In genomic region chr17:31281061-31281460, GRCh38 we compare ENCODE assay signal across 21 cellular contexts. TPM values are rescaled to one million over a fixed set of nuclear protein-coding genes. Genes with fewer than 3 reads are reported as not detected.
A peak's percentile ranks its signal among the peaks of the same experiment; 100 is the strongest.
DNase-seq lines count a peak whose midpoint lies in the region; ATAC-seq and TF ChIP-seq lines count a peak whose summit lies in the region.
"Had no signal": no experiment of that assay in that cellular context is flagged by ENCODE, and none has a peak within 500 bp of the region (broad histone marks: within the 10 kb centered on the region; RNA-seq: fewer than 3 reads in every experiment).

No MANE protein-coding gene starts in this region.

- no peaks in the 10 kb centered on the region for H3K4me1 ChIP-seq in Panc1 (ENCODE audit: control insufficient read depth, insufficient read depth, low read length)
- H3K4me1 ChIP-seq: BLaER1 treated with 17β-estradiol and CSF1 and Interleukin-3, amounts not matched to agents 10 nM and 100 nM; Caco-2 had no signal

- ATAC-seq in Panc1 (no peak), HG03442 (IDR thresholded peaks at IDR 0.05; ENCODE audit: unreplicated experiment) (no peak), GM19328 (IDR thresholded peaks at IDR 0.05; ENCODE audit: unreplicated experiment) (no peak)
- ATAC-seq: CD8-positive, alpha-beta T cell; GM12878 had no signal

- intact Hi-C loops in Panc1 (cut with micrococcal nuclease; ENCODE audit: unreplicated experiment): no loop called here

- H3K36me3 ChIP-seq in Panc1 (ENCODE audit: control insufficient read depth, insufficient read depth, low read length): no peaks in the 10 kb centered on the region

- H3K27ac ChIP-seq in Panc1 (ENCODE audit: low read length): no peak overlapping the region
- H3K27ac ChIP-seq: BLaER1 treated with 17β-estradiol and CSF1 and Interleukin-3, amounts not matched to agents 10 nM and 100 nM; C4-2B had no signal

- H3K4me3 ChIP-seq in AG10803 (ENCODE audit: low read length) (no peak overlapping the region), Panc1 (ENCODE audit: low read depth in 2 of 2, low read length in 2 of 2) (no peak overlapping the region), fibroblast of mammary gland (ENCODE audit: control insufficient read depth, low read depth, low read length) (no peak overlapping the region)
- H3K4me3 ChIP-seq: BLaER1 treated with 17β-estradiol and CSF1 and Interleukin-3, amounts not matched to agents 10 nM and 100 nM; GM12878 had no signal

- DNase-seq in AG10803 (ENCODE audit: low read depth): peak; percentile 25
- DNase-seq in GM03348 (ENCODE audit: low spot score): peak; percentile 6
- no peak for DNase-seq in Panc1 (ENCODE audit: low read depth, low spot score)
- peak; percentile 58 for DNase-seq in fibroblast of mammary gland (ENCODE audit: low read depth)
- no peak for DNase-seq in activated T-cell treated with anti-CD3 and anti-CD28 coated beads, Interleukin-2, amount 50 U/mL, for 1 hour
- no peak for DNase-seq in anterior cingulate cortex (lab: John Stamatoyannopoulos, UW)
- DNase-seq: 8988T; ACHN; AML-193; Caco-2; Calu3; CD4-positive, alpha-beta T cell; CD8-positive, alpha-beta T cell; DMS79 treated with DMSO at 0.1 percent for 48 hours; GF-D8 had no signal

- POLR2A ChIA-PET in Panc1 (lab: Charles Lee): no interaction called here

- no peaks in the 10 kb centered on the region for H3K9me3 ChIP-seq in Panc1 (ENCODE audit: control insufficient read depth, insufficient read depth, low read depth, low read length)
- H3K9me3 ChIP-seq: Caco-2 had no signal

- no peaks in the 10 kb centered on the region for H3K27me3 ChIP-seq in Panc1 (ENCODE audit: control insufficient read depth, insufficient read depth, low read length)
- H3K27me3 ChIP-seq: BLaER1 treated with 17β-estradiol and CSF1 and Interleukin-3, amounts not matched to agents 10 nM and 100 nM had no signal

- BruUV-seq in Panc1 (replicated peaks; lab: Mats Ljungman, UMichigan): TSS peak; percentile 28

- CTCF ChIA-PET in Panc1 (lab: Charles Lee): no interaction called here

- TF ChIP-seq CTCF in AG10803 (conservative IDR thresholded peaks at IDR 0.05; ENCODE audit: low read length): no peak
- TF ChIP-seq CTCF in Panc1 (IDR thresholded peaks at IDR 0.05): no peak
- no peak for TF ChIP-seq CTCF in fibroblast of mammary gland (conservative IDR thresholded peaks at IDR 0.05; ENCODE audit: control insufficient read depth, insufficient read depth, low read depth, low read length)

- in situ Hi-C loops in Panc1 (cut with HindIII; ENCODE audit: low pct_unique_long_range_greater_than_20kb, low sequenced_read_pairs): no loop called here

RNA-seq across cellular contexts. Expression of gene OMG, which starts 16.0 kb away (rescaled TPM):
- total RNA-seq in Panc1 (2021; ENCODE audit: unreplicated experiment): not detected
- not detected for polyA plus RNA-seq in Panc1 (2012; ENCODE audit: insufficient read length)
- total RNA-seq: A673, Caco-2, Calu3 had no signal

RNA-seq across cellular contexts. Expression of gene EVI2B, which starts 32.8 kb away (rescaled TPM):
- 0.08 TPM for total RNA-seq in Panc1 (2021; ENCODE audit: unreplicated experiment)
- polyA plus RNA-seq in Panc1 (2012; ENCODE audit: insufficient read length): not detected
- total RNA-seq: Caco-2, Calu3 had no signal

RNA-seq across cellular contexts. Expression of gene EVI2A, which starts 40.4 kb away (rescaled TPM):
- total RNA-seq in Panc1 (2021; ENCODE audit: unreplicated experiment): not detected
- polyA plus RNA-seq in Panc1 (2012; ENCODE audit: insufficient read length): not detected
- total RNA-seq: A673, Caco-2, Calu3 had no signal

Comparison
In these comparisons a context has a peak if more than half of its experiments do, and no peak if none do; other contexts are left out.
1. DNase-seq: peak in AG10803 (single experiment), GM03348 (single experiment) and fibroblast of mammary gland (single experiment); none in Panc1 (single experiment), activated T-cell treated with anti-CD3 and anti-CD28 coated beads, Interleukin-2, amount 50 U/mL, for 1 hour (single experiment) and anterior cingulate cortex (0 of 58).